1 cellular context compared by ENCODE assay signal in the genomic region with DNA sequence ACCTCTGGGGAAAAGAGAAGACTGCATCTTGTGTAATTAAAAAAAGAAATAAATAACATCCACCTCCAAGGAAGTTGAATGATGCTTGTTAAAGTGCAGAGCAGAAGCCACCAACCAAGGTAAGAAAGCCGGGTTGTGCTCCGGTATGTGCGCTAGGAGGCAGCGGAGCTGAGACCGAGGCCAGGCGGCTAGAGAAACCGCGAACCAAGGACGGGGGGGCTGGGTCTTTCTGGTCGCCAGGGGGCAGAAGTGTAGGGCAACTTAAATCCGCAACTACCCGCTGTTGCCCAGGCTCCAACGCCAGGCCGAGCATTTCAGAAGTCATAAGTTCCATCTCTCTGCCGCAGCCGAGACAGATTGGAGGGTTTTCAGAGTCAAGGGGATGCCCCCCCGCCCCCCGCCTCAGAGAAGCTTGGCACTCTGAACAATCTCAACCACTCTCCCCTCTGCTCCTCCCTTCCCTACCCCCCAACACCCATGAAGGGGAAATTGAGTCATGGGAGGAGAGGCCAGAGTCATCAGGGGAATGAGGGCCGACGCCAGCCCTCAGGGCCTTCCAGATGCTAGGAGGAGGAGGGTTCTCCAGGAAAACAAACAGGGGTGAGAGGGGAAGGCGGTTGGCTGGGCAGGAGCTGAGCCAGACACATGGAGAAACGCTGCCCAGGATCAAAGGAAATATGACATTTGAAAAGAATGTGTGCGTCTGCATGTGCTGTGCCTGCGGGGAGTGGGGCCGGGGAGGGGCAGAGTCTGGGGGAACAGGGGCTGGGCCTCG.
A peak's percentile ranks its signal among the peaks of the same experiment; 100 is the strongest.
TF ChIP-seq lines count a peak whose summit lies in the region.

No MANE protein-coding gene starts in this region.

TF ChIP-seq in GM12878, 131 proteins besides CTCF, POLR2A, EP300 and RAD21 (continued from another document and continues in another):
- TF ChIP-seq BCLAF1 (IDR thresholded peaks at IDR 0.05) (no peak), CEBPB (IDR thresholded peaks at IDR 0.05; ENCODE audit: borderline replicate concordance in 1 of 2, low read depth in 2 of 2, low read length in 2 of 2) (no peak), SREBF2 (IDR thresholded peaks at IDR 0.05; ENCODE audit: low read length) (no peak), CEBPZ (IDR thresholded peaks at IDR 0.05; ENCODE audit: low read depth, low read length) (no peak), PKNOX1 (IDR thresholded peaks at IDR 0.05) (no peak), SP1 (IDR thresholded peaks at IDR 0.05; ENCODE audit: low read depth, low read length) (no peak), ZNF274 (IDR thresholded peaks at IDR 0.05; ENCODE audit: insufficient read depth, insufficient read length) (no peak), BMI1 (IDR thresholded peaks at IDR 0.05; ENCODE audit: borderline replicate concordance) (no peak), HDGF (IDR thresholded peaks at IDR 0.05) (no peak), TCF12 (IDR thresholded peaks at IDR 0.05; ENCODE audit: low read depth, low read length) (no peak), ZBTB33 (IDR thresholded peaks at IDR 0.05) (peak; percentile 38; the same call in 1 of the 2 replicates), SMARCA5 (IDR thresholded peaks at IDR 0.05) (peak; percentile 58; the same call in 1 of the 2 replicates), ZBTB4 (CRISPR knock-in tag; IDR thresholded peaks at IDR 0.05) (no peak), WRNIP1 (IDR thresholded peaks at IDR 0.05; ENCODE audit: borderline replicate concordance, low read depth, low read length) (no peak), POU2F2 (IDR thresholded peaks at IDR 0.05; ENCODE audit: borderline replicate concordance, low read depth, low read length) (0 out of 3 replicates have a peak, but pooled peaks have one; percentile 11), MTA3 (IDR thresholded peaks at IDR 0.05; ENCODE audit: borderline replicate concordance, low read length) (no peak), NR2F1 (conservative IDR thresholded peaks at IDR 0.05) (no peak), SREBF1 (IDR thresholded peaks at IDR 0.05; ENCODE audit: low read length) (no peak), ZBTB11 (CRISPR knock-in tag; IDR thresholded peaks at IDR 0.05) (no peak), ATF7 (IDR thresholded peaks at IDR 0.05; ENCODE audit: low read depth) (0 out of 2 replicates have a peak, but pooled peaks have one; percentile 10), CBX3 (IDR thresholded peaks at IDR 0.05; ENCODE audit: borderline replicate concordance, low read depth) (no peak), SIN3A (IDR thresholded peaks at IDR 0.05; ENCODE audit: low read depth, low read length) (no peak), SPI1 (IDR thresholded peaks at IDR 0.05; ENCODE audit: borderline replicate concordance, insufficient read depth, low read depth, low read length) (no peak), ZNF24 (IDR thresholded peaks at IDR 0.05) (no peak), FOS (IDR thresholded peaks at IDR 0.05; ENCODE audit: borderline replicate concordance, extremely low read depth, insufficient read length) (no peak), MAX (IDR thresholded peaks at IDR 0.05; ENCODE audit: low read depth, low read length) (no peak), CHD1 (IDR thresholded peaks at IDR 0.05; ENCODE audit: low read depth, low read length) (no peak)
- TF ChIP-seq, protein P1, sequence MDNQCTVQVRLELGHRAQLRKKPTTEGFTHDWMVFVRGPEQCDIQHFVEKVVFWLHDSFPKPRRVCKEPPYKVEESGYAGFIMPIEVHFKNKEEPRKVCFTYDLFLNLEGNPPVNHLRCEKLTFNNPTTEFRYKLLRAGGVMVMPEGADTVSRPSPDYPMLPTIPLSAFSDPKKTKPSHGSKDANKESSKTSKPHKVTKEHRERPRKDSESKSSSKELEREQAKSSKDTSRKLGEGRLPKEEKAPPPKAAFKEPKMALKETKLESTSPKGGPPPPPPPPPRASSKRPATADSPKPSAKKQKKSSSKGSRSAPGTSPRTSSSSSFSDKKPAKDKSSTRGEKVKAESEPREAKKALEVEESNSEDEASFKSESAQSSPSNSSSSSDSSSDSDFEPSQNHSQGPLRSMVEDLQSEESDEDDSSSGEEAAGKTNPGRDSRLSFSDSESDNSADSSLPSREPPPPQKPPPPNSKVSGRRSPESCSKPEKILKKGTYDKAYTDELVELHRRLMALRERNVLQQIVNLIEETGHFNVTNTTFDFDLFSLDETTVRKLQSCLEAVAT (IDR thresholded peaks at IDR 0.05) = 0 out of 2 replicates have a peak, but pooled peaks have one; percentile 36
- TF ChIP-seq, protein P2, sequence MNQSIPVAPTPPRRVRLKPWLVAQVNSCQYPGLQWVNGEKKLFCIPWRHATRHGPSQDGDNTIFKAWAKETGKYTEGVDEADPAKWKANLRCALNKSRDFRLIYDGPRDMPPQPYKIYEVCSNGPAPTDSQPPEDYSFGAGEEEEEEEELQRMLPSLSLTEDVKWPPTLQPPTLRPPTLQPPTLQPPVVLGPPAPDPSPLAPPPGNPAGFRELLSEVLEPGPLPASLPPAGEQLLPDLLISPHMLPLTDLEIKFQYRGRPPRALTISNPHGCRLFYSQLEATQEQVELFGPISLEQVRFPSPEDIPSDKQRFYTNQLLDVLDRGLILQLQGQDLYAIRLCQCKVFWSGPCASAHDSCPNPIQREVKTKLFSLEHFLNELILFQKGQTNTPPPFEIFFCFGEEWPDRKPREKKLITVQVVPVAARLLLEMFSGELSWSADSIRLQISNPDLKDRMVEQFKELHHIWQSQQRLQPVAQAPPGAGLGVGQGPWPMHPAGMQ (IDR thresholded peaks at IDR 0.05; ENCODE audit: borderline replicate concordance) = no peak
- TF ChIP-seq, protein P3, sequence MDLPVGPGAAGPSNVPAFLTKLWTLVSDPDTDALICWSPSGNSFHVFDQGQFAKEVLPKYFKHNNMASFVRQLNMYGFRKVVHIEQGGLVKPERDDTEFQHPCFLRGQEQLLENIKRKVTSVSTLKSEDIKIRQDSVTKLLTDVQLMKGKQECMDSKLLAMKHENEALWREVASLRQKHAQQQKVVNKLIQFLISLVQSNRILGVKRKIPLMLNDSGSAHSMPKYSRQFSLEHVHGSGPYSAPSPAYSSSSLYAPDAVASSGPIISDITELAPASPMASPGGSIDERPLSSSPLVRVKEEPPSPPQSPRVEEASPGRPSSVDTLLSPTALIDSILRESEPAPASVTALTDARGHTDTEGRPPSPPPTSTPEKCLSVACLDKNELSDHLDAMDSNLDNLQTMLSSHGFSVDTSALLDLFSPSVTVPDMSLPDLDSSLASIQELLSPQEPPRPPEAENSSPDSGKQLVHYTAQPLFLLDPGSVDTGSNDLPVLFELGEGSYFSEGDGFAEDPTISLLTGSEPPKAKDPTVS (IDR thresholded peaks at IDR 0.05; ENCODE audit: low read depth, low read length) = no peak
